In the genomic region with DNA sequence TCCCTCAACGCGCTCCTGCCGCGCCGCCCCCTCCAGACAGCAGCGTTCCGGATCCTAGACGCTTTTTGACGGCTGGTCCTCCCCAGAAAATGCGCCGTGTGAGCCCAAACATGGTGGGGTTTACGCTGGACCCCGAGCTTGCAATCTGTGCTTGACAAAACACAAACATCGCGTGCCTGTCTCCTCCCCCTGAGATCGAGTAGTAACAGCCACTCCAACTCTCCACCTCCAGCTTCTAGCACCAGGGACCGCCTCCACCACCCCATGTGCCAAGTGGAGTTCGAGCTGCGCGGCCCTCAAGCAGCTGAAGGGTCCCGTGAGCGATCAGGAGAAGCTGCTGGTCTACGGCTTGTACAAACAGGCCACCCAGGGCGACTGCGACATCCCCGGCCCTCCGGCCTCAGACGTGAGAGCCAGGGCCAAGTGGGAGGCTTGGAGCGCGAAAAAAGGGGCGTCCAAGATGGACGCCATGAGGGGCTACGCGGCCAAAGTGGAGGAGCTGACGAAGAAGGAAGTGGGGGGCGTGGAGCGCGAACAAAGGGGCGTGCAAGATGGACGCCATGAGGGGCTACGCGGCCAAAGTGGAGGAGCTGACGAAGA, we compare ENCODE assay signal across 7 cellular contexts. TPM values are rescaled to one million over a fixed set of nuclear protein-coding genes. Genes with fewer than 3 reads are reported as not detected.
DNase-seq lines count a peak whose midpoint lies in the region; ATAC-seq and TF ChIP-seq lines count a peak whose summit lies in the region.

No MANE protein-coding gene starts in this region.

- TF ChIP-seq EP300 in esophagus muscularis mucosa (IDR thresholded peaks at IDR 0.05), result no peak

- H3K27ac ChIP-seq in esophagus muscularis mucosa (replicated peaks in 1 of 4), result peak overlapping the region; percentile 80 to 92 (median 86)
- H3K27ac ChIP-seq in aorta (ENCODE audit: low read depth in 1 of 2, low read length in 2 of 2), result peak overlapping the region in 1 of 2 donors; percentile 8

- H3K4me3 ChIP-seq in esophagus muscularis mucosa, result peak overlapping the region; percentile 75 to 85 (median 80)
- peak overlapping the region; percentile 29 to 81 for H3K4me3 ChIP-seq in aorta (ENCODE audit: low read length in 2 of 2)

- peak overlapping the region; percentile 97 for H3K27ac Mint-ChIP-seq in T-helper 2 cell treated with Interferon-gamma antibody and Interleukin-4, amounts not matched to agents 5 μg/mL and 100 μg/mL, for 36 hours

- H3K27me3 ChIP-seq in esophagus muscularis mucosa (no peaks in the 10 kb centered on the region), aorta (ENCODE audit: control insufficient read depth in 1 of 2, insufficient read depth in 2 of 2, low read length in 1 of 2) (no peaks in the 10 kb centered on the region)

- peaks cover 5% of the 10 kb centered on the region for H3K9me3 Mint-ChIP-seq in T-helper 2 cell treated with Interferon-gamma antibody and Interleukin-4, amounts not matched to agents 5 μg/mL and 100 μg/mL, for 36 hours

- peak overlapping the region; percentile 92 for H3K4me3 Mint-ChIP-seq in T-helper 2 cell treated with Interferon-gamma antibody and Interleukin-4, amounts not matched to agents 5 μg/mL and 100 μg/mL, for 36 hours

- 32% methylated on average over 36 of the region's 43 CpGs for WGBS in esophagus muscularis mucosa
- 21 to 24% methylated on average over 42 to 43 of the region's 43 CpGs for WGBS in aorta, 2 donors

- in situ Hi-C loops in G401 (cut with HindIII; ENCODE audit: low sequenced_read_pairs), result loop anchor here (25.0 kb wide), 1 partner anchor 235 kb away; a partner anchor contains a TSS

- H3K27me3 Mint-ChIP-seq in T-helper 2 cell treated with Interferon-gamma antibody and Interleukin-4, amounts not matched to agents 5 μg/mL and 100 μg/mL, for 36 hours (ENCODE audit: low read depth), result no peaks in the 10 kb centered on the region

- H3K4me1 ChIP-seq in esophagus muscularis mucosa (peaks cover 14 to 38% (median 24%) of the 10 kb centered on the region in 4 donors), aorta (ENCODE audit: control insufficient read depth in 1 of 2, insufficient read depth in 2 of 2, low read length in 2 of 2) (peaks cover 0 to 4% of the 10 kb centered on the region in 2 donors)

- intact Hi-C loops in esophagus muscularis mucosa (cut with DNase I), result loop anchor here (5.0 kb wide), 1 partner anchor 35 kb away; no protein-coding TSS in a partner anchor
- intact Hi-C loops in aorta (cut with DNase I), result loop anchor here in 1 of 2 donors (1.0 kb wide), 1 partner anchor 38 kb away; a partner anchor contains a TSS

- peaks cover 0 to 22% (median 18%) of the 10 kb centered on the region in 4 donors for H3K36me3 ChIP-seq in esophagus muscularis mucosa
- H3K36me3 ChIP-seq in aorta (ENCODE audit: control insufficient read depth in 1 of 2, insufficient read depth in 2 of 2, low read length in 1 of 2), result no peaks in the 10 kb centered on the region

- no peak for TF ChIP-seq CTCF in esophagus muscularis mucosa (IDR thresholded peaks at IDR 0.05)

- no peak for TF ChIP-seq POLR2A in esophagus muscularis mucosa (IDR thresholded peaks at IDR 0.05; ENCODE audit: low read depth)

- peaks cover 41% of the 10 kb centered on the region for H3K36me3 Mint-ChIP-seq in T-helper 2 cell treated with Interferon-gamma antibody and Interleukin-4, amounts not matched to agents 5 μg/mL and 100 μg/mL, for 36 hours (ENCODE audit: low read depth)

- peak; percentile 13 for ATAC-seq in HG03159 (IDR thresholded peaks at IDR 0.05; ENCODE audit: unreplicated experiment)
- ATAC-seq in aorta (ENCODE audit: low FRiP score), result peak; percentile 89

- DNase-seq in G401 (ENCODE audit: low spot score) (peak; percentile 62), esophagus muscularis mucosa (ENCODE audit: extremely low spot score) (no peak), myocyte (ENCODE audit: low read depth) (peak; percentile 36), aorta (peak; percentile 85 to 90), NCI-H2081 treated with DMSO at 0.1 percent for 48 hours (lab: John Stamatoyannopoulos, UW) (no peak)
- DNase-seq in T-helper 2 cell treated with Interferon-gamma antibody and Interleukin-4, amounts not matched to agents 5 μg/mL and 100 μg/mL, for 36 hours (ENCODE audit: low spot score), result no peak

- peaks cover 21% of the 10 kb centered on the region for H3K4me1 Mint-ChIP-seq in T-helper 2 cell treated with Interferon-gamma antibody and Interleukin-4, amounts not matched to agents 5 μg/mL and 100 μg/mL, for 36 hours (ENCODE audit: low read depth)

- no peaks in the 10 kb centered on the region for H3K9me3 ChIP-seq in esophagus muscularis mucosa
- H3K9me3 ChIP-seq in aorta (ENCODE audit: control insufficient read depth, low read length), result no peaks in the 10 kb centered on the region

RNA-seq across cellular contexts. Expression of a gene that starts 0.7 kb away (rescaled TPM):
- total RNA-seq in G401 (2014; rRNA removed; shearing (Covaris generic)), result 36.1 and 39.9 TPM in 2 replicates
- total RNA-seq in esophagus muscularis mucosa, result 10 to 100 TPM; 15.4 to 21.2 (median 19.0) TPM
- 11.4 TPM in 2 replicates for total RNA-seq in myocyte
- polyA plus RNA-seq in myocyte (2012), result 12.2 TPM
- 10 to 100 TPM; 11.7 to 17.2 TPM for total RNA-seq in aorta
- polyA plus RNA-seq in aorta, result 10 to 100 TPM in 1 of 2 donors, 1 to 10 TPM in 1; 5.5 to 18.1 TPM

RNA-seq across cellular contexts. Expression of a gene that starts 20.3 kb away (rescaled TPM):
- total RNA-seq in G401 (2014; rRNA removed; shearing (Covaris generic)), result 39.4 and 42.0 TPM in 2 replicates
- total RNA-seq in esophagus muscularis mucosa (10 to 100 TPM in 1 of 4 donors, 1 to 10 TPM in 3; 2.1 to 10.8 (median 5.1) TPM), myocyte (10.2 and 11.3 TPM in 2 replicates), aorta (10 to 100 TPM in 1 of 2 donors, 1 to 10 TPM in 1; 8.0 to 11.1 TPM)
- polyA plus RNA-seq in myocyte (2012), result 17.7 TPM
- 1 to 10 TPM; 2.8 to 4.5 TPM for polyA plus RNA-seq in aorta

RNA-seq across cellular contexts. Expression of a gene that starts 29.4 kb away (rescaled TPM):
- 87.4 and 182 TPM in 2 replicates for total RNA-seq in G401 (2014; rRNA removed; shearing (Covaris generic))
- total RNA-seq in esophagus muscularis mucosa (10 to 100 TPM; 25.7 to 73.6 (median 53.9) TPM), myocyte (89.4 and 103 TPM in 2 replicates), aorta (10 to 100 TPM; 34.1 to 45.1 TPM)
- polyA plus RNA-seq in myocyte (2012), result 85.9 TPM
- polyA plus RNA-seq in aorta, result 10 to 100 TPM; 31.3 to 42.2 TPM

RNA-seq across cellular contexts. Expression of a gene that starts 29.4 kb away (rescaled TPM):
- total RNA-seq in G401 (2014; rRNA removed; shearing (Covaris generic)), result 54.1 and 71.0 TPM in 2 replicates
- total RNA-seq in esophagus muscularis mucosa, result 10 to 100 TPM; 17.4 to 25.9 (median 23.9) TPM
- 32.8 and 34.7 TPM in 2 replicates for total RNA-seq in myocyte
- 15.5 TPM for polyA plus RNA-seq in myocyte (2012)
- 1 to 10 TPM; 7.8 to 8.9 TPM for total RNA-seq in aorta
- polyA plus RNA-seq in aorta, result 1 to 10 TPM; 7.8 to 8.0 TPM

RNA-seq across cellular contexts. Expression of a gene that starts 38.1 kb away (rescaled TPM):
- total RNA-seq in G401 (2014; rRNA removed; shearing (Covaris generic)), result 17.3 and 32.6 TPM in 2 replicates
- 10 to 100 TPM; 19.9 to 24.9 (median 22.8) TPM for total RNA-seq in esophagus muscularis mucosa
- 10.6 and 10.8 TPM in 2 replicates for total RNA-seq in myocyte
- 28.2 TPM for polyA plus RNA-seq in myocyte (2012)
- 10 to 100 TPM; 53.5 to 79.3 TPM for total RNA-seq in aorta
- polyA plus RNA-seq in aorta, result 1 to 10 TPM; 3.6 to 6.2 TPM

Comparison
In these comparisons a context has a peak if more than half of its experiments do, and no peak if none do; other contexts are left out.
1. DNase-seq: peak in G401 (single experiment), myocyte (single experiment) and aorta (2 of 2); none in T-helper 2 cell treated with Interferon-gamma antibody and Interleukin-4, amounts not matched to agents 5 μg/mL and 100 μg/mL, for 36 hours (single experiment), esophagus muscularis mucosa (single experiment) and NCI-H2081 treated with DMSO at 0.1 percent for 48 hours (single experiment).